9 cellular contexts compared by ENCODE assay signal in the genomic region with DNA sequence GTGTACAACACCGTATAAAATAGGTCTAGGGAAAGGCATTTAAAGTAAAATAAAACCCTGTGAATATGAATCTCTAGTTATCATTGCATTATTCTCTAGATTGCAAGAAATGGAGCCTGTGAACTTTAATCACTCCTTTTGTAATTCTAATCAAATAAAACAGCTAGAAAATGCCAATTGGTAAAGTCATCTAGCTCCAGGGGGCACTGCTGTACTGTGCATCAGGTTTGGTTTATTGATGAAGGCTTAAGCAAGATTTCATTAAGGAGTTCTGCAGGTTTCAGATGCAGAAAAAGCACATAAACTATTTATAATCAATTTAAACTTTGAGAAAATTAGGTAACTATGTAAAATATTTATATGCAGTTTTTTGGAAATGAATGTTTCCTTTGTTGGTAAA.
DNase-seq lines count a peak whose midpoint lies in the region; ATAC-seq, FAIRE-seq and TF ChIP-seq lines count a peak whose summit lies in the region.
"Had no signal": no experiment of that assay in that cellular context is flagged by ENCODE, and none has a peak within 500 bp of the region (broad histone marks: within the 10 kb centered on the region; RNA-seq: fewer than 3 reads in every experiment).

No MANE protein-coding gene starts in this region.

- H3K4me1 ChIP-seq in HepG2 (ENCODE audit: insufficient read depth, low read length) = 0 out of 2 replicates have a peak, but pooled peaks cover 8% of the 10 kb centered on the region

- H3K4me2 ChIP-seq in HepG2 (ENCODE audit: low read depth, low read length) = no peak overlapping the region

- no peak overlapping the region for H3K27ac ChIP-seq in VCaP
- H3K27ac ChIP-seq in HepG2 (ENCODE audit: extremely low read length, insufficient read depth, low read length) = no peak overlapping the region

- intact Hi-C loops in HepG2 (cut with micrococcal nuclease; ENCODE audit: unreplicated experiment) = loop anchor here (1.0 to 5.0 kb wide), 4 partner anchors 51 to 452 kb away; no protein-coding TSS in a partner anchor

- H3K4me3 Mint-ChIP-seq in stimulated activated effector memory CD8-positive, alpha-beta T cell treated with anti-CD3 and anti-CD28 coated beads, Interleukin-12 subunit alpha, Interleukin-12 subunit beta, amount 100 ng/mL, for 72 hours = no peak overlapping the region
- H3K4me3 Mint-ChIP-seq: central memory CD8-positive, alpha-beta T cell had no signal

- TF ChIP-seq EP300 in HepG2 (IDR thresholded peaks at IDR 0.05; ENCODE audit: low read depth in 2 of 2, low read length in 2 of 2) = no peak
- no peak for TF ChIP-seq EP300 in HepG2 (CRISPR knock-in tag; IDR thresholded peaks at IDR 0.05; ENCODE audit: borderline replicate concordance)

- no peak overlapping the region for H3K9ac ChIP-seq in HepG2 (ENCODE audit: insufficient read depth, low read depth, low read length)

- 8% methylated on average over 1 of the region's 1 CpG for WGBS in HepG2 (ENCODE audit: low lambda C conversion rate)

- POLR2A ChIA-PET in HepG2 (lab: Yijun Ruan, JAX) = no interaction called here

- CTCF ChIA-PET in HepG2 (lab: Yijun Ruan, JAX; ENCODE audit: low intra/inter-chr PET ratio, low total read pairs) = interaction anchor here (3.4 kb wide), 1 partner anchor 50 kb away, joined by 36 read pairs; no protein-coding TSS in a partner anchor

- FAIRE-seq in HepG2 (lab: Jason Lieb, UNC) = peak; percentile 39

- peak; percentile 62; the same call in 1 of the 2 replicates for TF ChIP-seq RAD21 in HepG2 (CRISPR knock-in tag; IDR thresholded peaks at IDR 0.05)

- TF ChIP-seq CTCF in LNCaP clone FGC (IDR thresholded peaks at IDR 0.05; ENCODE audit: control insufficient read depth, extremely low read depth, insufficient read depth) (peak; percentile 58), VCaP (conservative IDR thresholded peaks at IDR 0.05) (peak; percentile 82), HepG2 (CRISPR knock-in tag; IDR thresholded peaks at IDR 0.05) (peak; percentile 64)

- DNase-seq in DMS114 treated with DMSO at 0.1 percent for 48 hours (lab: John Stamatoyannopoulos, UW; ENCODE audit: unreplicated experiment) (peak; percentile 8), LNCaP clone FGC (ENCODE audit: low read depth) (peak; percentile 52), HepG2 (ENCODE audit: low spot score) (peak; percentile 21), NCI-H2196 treated with DMSO at 0.1 percent for 48 hours (lab: John Stamatoyannopoulos, UW; ENCODE audit: unreplicated experiment) (no peak)
- DNase-seq in stimulated activated effector memory CD8-positive, alpha-beta T cell treated with anti-CD3 and anti-CD28 coated beads, Interleukin-12 subunit alpha, Interleukin-12 subunit beta, amount 100 ng/mL, for 72 hours (ENCODE audit: low spot score in 2 of 2) = no peak

- H3K36me3 Mint-ChIP-seq in stimulated activated effector memory CD8-positive, alpha-beta T cell treated with anti-CD3 and anti-CD28 coated beads, Interleukin-12 subunit alpha, Interleukin-12 subunit beta, amount 100 ng/mL, for 72 hours = no peaks in the 10 kb centered on the region

- H3K9me3 Mint-ChIP-seq in stimulated activated effector memory CD8-positive, alpha-beta T cell treated with anti-CD3 and anti-CD28 coated beads, Interleukin-12 subunit alpha, Interleukin-12 subunit beta, amount 100 ng/mL, for 72 hours = peaks cover 21% of the 10 kb centered on the region

- in situ Hi-C loops in HepG2 (cut with HindIII; ENCODE audit: extremely low pct_ligation_motif_present, low pct_unique_long_range_greater_than_20kb) = no loop called here

- H3K27ac Mint-ChIP-seq in stimulated activated effector memory CD8-positive, alpha-beta T cell treated with anti-CD3 and anti-CD28 coated beads, Interleukin-12 subunit alpha, Interleukin-12 subunit beta, amount 100 ng/mL, for 72 hours = no peak overlapping the region

- H3K4me3 ChIP-seq in LNCaP clone FGC (ENCODE audit: low read depth, low read length) (no peak overlapping the region), HepG2 (replicated peaks in 1 of 3; ENCODE audit: insufficient read depth in 1 of 3, low read depth in 2 of 3, low read length in 3 of 3) (no peak overlapping the region)

- no peak overlapping the region for H2AFZ ChIP-seq in HepG2 (ENCODE audit: low read length)

- no peaks in the 10 kb centered on the region for H4K20me1 ChIP-seq in HepG2 (ENCODE audit: insufficient read depth, low read length)

- H3K9me3 ChIP-seq in HepG2 (ENCODE audit: low read length) = no peaks in the 10 kb centered on the region

- 0 out of 3 replicates have a peak, but pooled peaks have one; percentile 46 for ATAC-seq in HepG2
- no peak for ATAC-seq in HG03354 (IDR thresholded peaks at IDR 0.05; ENCODE audit: poor library complexity, severe bottlenecking, unreplicated experiment)
- no peak for ATAC-seq in HG03025 (IDR thresholded peaks at IDR 0.05; ENCODE audit: low FRiP score, unreplicated experiment)
- no peak for ATAC-seq in stimulated activated effector memory CD8-positive, alpha-beta T cell treated with anti-CD3 and anti-CD28 coated beads, Interleukin-12 subunit alpha, Interleukin-12 subunit beta, amount 100 ng/mL, for 72 hours

- H3K36me3 ChIP-seq in HepG2 (replicated peaks in 1 of 2; ENCODE audit: control insufficient read depth in 1 of 2, insufficient read depth in 2 of 2, low read length in 2 of 2) = no peaks in the 10 kb centered on the region

- no peaks in the 10 kb centered on the region for H3K27me3 ChIP-seq in HepG2 (ENCODE audit: control insufficient read depth in 1 of 2, insufficient read depth in 2 of 2, low read length in 2 of 2)

- no peaks in the 10 kb centered on the region for H3K79me2 ChIP-seq in HepG2 (ENCODE audit: insufficient read depth, low read length)

- BruUV-seq in HepG2 (replicated peaks; lab: Mats Ljungman, UMichigan) = no TSS peak

- TF ChIP-seq POLR2A in HepG2 (IDR thresholded peaks at IDR 0.05; ENCODE audit: insufficient read depth in 1 of 2, low read depth in 2 of 2, low read length in 2 of 2) = no peak

- H3K4me1 Mint-ChIP-seq in stimulated activated effector memory CD8-positive, alpha-beta T cell treated with anti-CD3 and anti-CD28 coated beads, Interleukin-12 subunit alpha, Interleukin-12 subunit beta, amount 100 ng/mL, for 72 hours = no peaks in the 10 kb centered on the region
- H3K4me1 Mint-ChIP-seq: central memory CD8-positive, alpha-beta T cell had no signal

TF ChIP-seq in HepG2, 621 proteins besides CTCF, POLR2A, EP300 and RAD21:
- TF ChIP-seq NFATC3 (CRISPR knock-in tag; IDR thresholded peaks at IDR 0.05) = no peak
- peak; percentile 80 for TF ChIP-seq STAG1 (CRISPR knock-in tag; IDR thresholded peaks at IDR 0.05)
- TF ChIP-seq GTF3A (CRISPR knock-in tag; conservative IDR thresholded peaks at IDR 0.05) = no peak
- no peak for TF ChIP-seq KMT2B (CRISPR knock-in tag; IDR thresholded peaks at IDR 0.05)
- no peak for TF ChIP-seq ZNF790 (CRISPR knock-in tag; IDR thresholded peaks at IDR 0.05; ENCODE audit: borderline replicate concordance)
- peak; percentile 77 for TF ChIP-seq SMC3 (IDR thresholded peaks at IDR 0.05; ENCODE audit: low read length)
- no peak for TF ChIP-seq ELF3 (CRISPR knock-in tag; IDR thresholded peaks at IDR 0.05)
- TF ChIP-seq SMARCC2 (IDR thresholded peaks at IDR 0.05) = no peak
- TF ChIP-seq MIXL1 (CRISPR knock-in tag; IDR thresholded peaks at IDR 0.05) = peak; percentile 66; the same call in 1 of the 2 replicates
- TF ChIP-seq MLLT10 (CRISPR knock-in tag; IDR thresholded peaks at IDR 0.05) = no peak
- no peak for TF ChIP-seq PRPF4 (IDR thresholded peaks at IDR 0.05; ENCODE audit: low read depth, low read length, poor library complexity, severe bottlenecking)

Comparison
In these comparisons a context has a peak if more than half of its experiments do, and no peak if none do; other contexts are left out.
1. DNase-seq: peak in DMS114 treated with DMSO at 0.1 percent for 48 hours (single experiment), LNCaP clone FGC (single experiment) and HepG2 (single experiment); none in NCI-H2196 treated with DMSO at 0.1 percent for 48 hours (single experiment) and stimulated activated effector memory CD8-positive, alpha-beta T cell treated with anti-CD3 and anti-CD28 coated beads, Interleukin-12 subunit alpha, Interleukin-12 subunit beta, amount 100 ng/mL, for 72 hours (0 of 2).
2. Peak in every context shown above with its lines, with median percentiles within 50 percentile points of each other: CTCF ChIP-seq.